In genomic region chr13:28640861-28641599, GRCh38 we compare ENCODE assay signal across 13 cellular contexts. TPM values are rescaled to one million over a fixed set of nuclear protein-coding genes. Genes with fewer than 3 reads are reported as not detected.
DNase-seq lines count a peak whose midpoint lies in the region; ATAC-seq lines count a peak whose summit lies in the region.
"Had no signal": no experiment of that assay in that cellular context is flagged by ENCODE, and none has a peak within 500 bp of the region (broad histone marks: within the 10 kb centered on the region; RNA-seq: fewer than 3 reads in every experiment).

No MANE protein-coding gene starts in this region.

- no peaks in the 10 kb centered on the region for H3K4me1 ChIP-seq in skeletal muscle tissue (ENCODE audit: control insufficient read depth in 3 of 3, insufficient read depth in 3 of 3, low read length in 3 of 3)

- ATAC-seq in GM18907 (IDR thresholded peaks at IDR 0.05; ENCODE audit: unreplicated experiment) = peak; percentile 24
- peak; percentile 3 for ATAC-seq in HG03558 (IDR thresholded peaks at IDR 0.05; ENCODE audit: extremely low read depth, unreplicated experiment)
- no peak for ATAC-seq in HG02623 (IDR thresholded peaks at IDR 0.05; ENCODE audit: unreplicated experiment)

- H3K36me3 ChIP-seq in skeletal muscle tissue (ENCODE audit: control insufficient read depth in 3 of 3, insufficient read depth in 3 of 3, low read length in 3 of 3) = no peaks in the 10 kb centered on the region
- H3K36me3 ChIP-seq: neutrophil, SJSA1, WERI-Rb-1 had no signal

- no peaks in the 10 kb centered on the region for H3K27me3 ChIP-seq in skeletal muscle tissue (ENCODE audit: control insufficient read depth in 3 of 3, insufficient read depth in 3 of 3, low read length in 3 of 3)
- H3K27me3 ChIP-seq: SJSA1 had no signal

- H3K9ac ChIP-seq in skeletal muscle tissue (ENCODE audit: low read depth in 1 of 3, low read length in 3 of 3) = no peak overlapping the region

- H3K4me3 ChIP-seq in skeletal muscle tissue (ENCODE audit: low read length in 3 of 3) = no peak overlapping the region
- H3K4me3 ChIP-seq: SJSA1 had no signal

- peak overlapping the region; percentile 45 for H3K27ac ChIP-seq in skeletal muscle tissue (ENCODE audit: low read depth, low read length)
- H3K27ac ChIP-seq: neutrophil, SJSA1, WERI-Rb-1 had no signal

- H3K9me3 ChIP-seq in skeletal muscle tissue (ENCODE audit: control insufficient read depth in 3 of 3, low read length in 3 of 3) = no peaks in the 10 kb centered on the region
- H3K9me3 ChIP-seq: neutrophil, SJSA1 had no signal

- DNase-seq in glomerular endothelial cell (ENCODE audit: extremely low read depth, low read depth, low spot score) (peak; percentile 91), medulla oblongata (ENCODE audit: extremely low spot score) (no peak), NCI-H526 treated with DMSO at 0.1 percent for 48 hours (lab: John Stamatoyannopoulos, UW) (no peak), EL (no peak)
- DNase-seq: activated CD8-positive, alpha-beta memory T cell treated with anti-CD3 and anti-CD28 coated beads, Interleukin-2, amount 50 U/mL, for 48 hours; amniotic stem cell; WERI-Rb-1 had no signal

RNA-seq across cellular contexts. Expression of gene POMP, which starts 17.9 kb away (rescaled TPM):
- total RNA-seq in glomerular endothelial cell (128 and 132 TPM in 2 replicates), skeletal muscle tissue (69.4 TPM)
